1 cellular context compared by ENCODE assay signal in the genomic region with DNA sequence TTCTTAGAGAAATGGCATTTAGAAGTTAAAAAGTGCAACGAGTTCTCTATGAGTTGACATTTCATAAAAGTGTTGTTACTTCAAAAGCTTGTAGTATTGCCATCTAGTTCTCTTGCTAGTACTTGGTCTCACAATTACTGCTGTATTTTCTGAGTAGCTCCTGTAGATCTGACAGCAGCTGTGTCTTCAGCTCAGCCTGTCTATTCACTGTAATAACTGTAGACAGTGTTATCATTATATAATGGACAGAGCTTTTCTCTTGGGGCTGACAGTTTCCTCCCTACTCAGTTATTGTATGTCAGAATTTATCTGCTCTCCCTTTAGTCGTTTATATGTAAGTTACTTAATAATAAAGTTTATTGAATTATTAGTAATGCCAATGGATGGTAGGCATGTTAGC.
"Had no signal": no experiment of that assay in that cellular context is flagged by ENCODE, and none has a peak within 500 bp of the region (broad histone marks: within the 10 kb centered on the region; RNA-seq: fewer than 3 reads in every experiment).

No MANE protein-coding gene starts in this region.

- ATAC-seq: GM12878 had no signal

- H3K4me3 ChIP-seq: GM12878 had no signal
